8 cellular contexts compared by ENCODE assay signal in the genomic region with DNA sequence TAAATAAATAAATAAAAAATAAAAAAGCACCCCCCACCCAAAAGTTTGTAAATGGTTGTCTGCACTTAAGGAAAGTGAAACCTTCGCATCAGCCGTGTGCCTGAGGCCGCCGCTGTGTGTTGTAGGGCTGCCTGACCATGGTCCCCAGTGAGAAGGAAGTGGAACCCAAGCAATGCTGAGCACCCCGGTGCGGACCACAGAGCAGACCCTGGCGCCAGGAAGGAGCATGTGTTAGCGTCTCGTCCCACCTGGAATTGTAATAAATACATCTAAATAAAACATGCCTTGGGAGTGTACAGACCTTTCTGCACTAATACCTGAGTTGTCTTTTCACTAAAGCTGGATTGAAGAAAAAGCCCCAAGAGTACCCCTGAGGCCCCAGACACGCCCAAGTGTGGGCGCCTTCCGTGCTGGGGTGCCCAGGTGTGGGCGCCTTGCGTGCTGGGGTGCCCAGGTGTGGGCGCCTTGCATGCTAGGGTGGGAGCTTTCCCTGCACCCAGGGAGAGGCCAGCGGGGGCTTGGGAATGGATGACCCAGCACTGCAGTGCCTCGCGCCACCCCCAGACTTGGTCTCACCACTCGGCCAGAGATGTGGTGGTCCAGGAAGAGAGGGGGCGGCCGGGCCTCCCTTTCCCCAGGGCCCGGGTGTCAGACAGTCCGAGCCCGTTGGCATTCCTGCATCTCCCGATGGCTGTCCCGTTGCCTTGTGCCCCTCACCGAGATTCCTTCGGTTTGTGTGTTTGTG. TPM values are rescaled to one million over a fixed set of nuclear protein-coding genes. Genes with fewer than 3 reads are reported as not detected.
DNase-seq lines count a peak whose midpoint lies in the region; ATAC-seq, FAIRE-seq and TF ChIP-seq lines count a peak whose summit lies in the region.

No MANE protein-coding gene starts in this region.

- peaks cover 69% of the 10 kb centered on the region for H3K4me1 Mint-ChIP-seq in activated CD4-positive, alpha-beta memory T cell treated with anti-CD3 and anti-CD28 coated beads, Interleukin-2, amount 10 ng/mL, durations not matched to agents 7 days and 5 days
- peaks cover 49 to 52% of the 10 kb centered on the region in 2 donors for H3K4me1 Mint-ChIP-seq in natural killer cell treated with Interleukin-12 subunit alpha and Interleukin-12 subunit beta and Interleukin-15 and Interleukin-18, amount 100 ng/mL, for 72 hours (ENCODE audit: low read depth in 2 of 2)

- H3K27me3 Mint-ChIP-seq in activated CD4-positive, alpha-beta memory T cell treated with anti-CD3 and anti-CD28 coated beads, Interleukin-2, amount 10 ng/mL, durations not matched to agents 7 days and 5 days: peaks cover 10% of the 10 kb centered on the region
- H3K27me3 Mint-ChIP-seq in natural killer cell treated with Interleukin-12 subunit alpha and Interleukin-12 subunit beta and Interleukin-15 and Interleukin-18, amount 100 ng/mL, for 72 hours: no peaks in the 10 kb centered on the region

- H3K27ac Mint-ChIP-seq in activated CD4-positive, alpha-beta memory T cell treated with anti-CD3 and anti-CD28 coated beads, Interleukin-2, amount 10 ng/mL, durations not matched to agents 7 days and 5 days: peak overlapping the region; percentile 91
- peak overlapping the region; percentile 90 to 97 for H3K27ac Mint-ChIP-seq in natural killer cell treated with Interleukin-12 subunit alpha and Interleukin-12 subunit beta and Interleukin-15 and Interleukin-18, amount 100 ng/mL, for 72 hours

- H3K36me3 Mint-ChIP-seq in activated CD4-positive, alpha-beta memory T cell treated with anti-CD3 and anti-CD28 coated beads, Interleukin-2, amount 10 ng/mL, durations not matched to agents 7 days and 5 days (ENCODE audit: low read depth): peaks cover 17% of the 10 kb centered on the region
- no peaks in the 10 kb centered on the region for H3K36me3 Mint-ChIP-seq in natural killer cell treated with Interleukin-12 subunit alpha and Interleukin-12 subunit beta and Interleukin-15 and Interleukin-18, amount 100 ng/mL, for 72 hours

- DNase-seq in activated CD4-positive, alpha-beta memory T cell treated with anti-CD3 and anti-CD28 coated beads, Interleukin-2, amount 10 ng/mL, durations not matched to agents 7 days and 5 days: no peak
- DNase-seq in natural killer cell treated with Interleukin-12 subunit alpha and Interleukin-12 subunit beta and Interleukin-15 and Interleukin-18, amount 100 ng/mL, for 72 hours (ENCODE audit: low spot score): peak; percentile 58
- DNase-seq in frontal cortex (ENCODE audit: low spot score in 2 of 2): no peak
- DNase-seq in DMS114 treated with DMSO at 0.1 percent for 48 hours (lab: John Stamatoyannopoulos, UW; ENCODE audit: unreplicated experiment): no peak
- DNase-seq in NCI-H510A (lab: John Stamatoyannopoulos, UW): no peak

- H3K9me3 Mint-ChIP-seq in activated CD4-positive, alpha-beta memory T cell treated with anti-CD3 and anti-CD28 coated beads, Interleukin-2, amount 10 ng/mL, durations not matched to agents 7 days and 5 days: peaks cover 7% of the 10 kb centered on the region
- no peaks in the 10 kb centered on the region for H3K9me3 Mint-ChIP-seq in natural killer cell treated with Interleukin-12 subunit alpha and Interleukin-12 subunit beta and Interleukin-15 and Interleukin-18, amount 100 ng/mL, for 72 hours

- TF ChIP-seq CTCF in GM12875 (IDR thresholded peaks at IDR 0.05; ENCODE audit: borderline replicate concordance, insufficient read depth, low read depth, low read length): no peak

- peak overlapping the region; percentile 59 for H3K4me3 ChIP-seq in GM12875 (ENCODE audit: low read depth, low read length)

- CTCF ChIA-PET in activated CD4-positive, alpha-beta memory T cell treated with anti-CD3 and anti-CD28 coated beads, Interleukin-2, amount 10 ng/mL, durations not matched to agents 7 days and 5 days (lab: Charles Lee): interaction anchor here (1.2 to 1.5 kb wide), 3 partner anchors 62 to 105 kb away, joined by 3 to 6 read pairs (median 3); a partner anchor contains a TSS

- ATAC-seq in GM21619 (IDR thresholded peaks at IDR 0.05; ENCODE audit: unreplicated experiment): peak; percentile 39
- no peak for ATAC-seq in natural killer cell treated with Interleukin-12 subunit alpha and Interleukin-12 subunit beta and Interleukin-15 and Interleukin-18, amount 100 ng/mL, for 72 hours
- ATAC-seq in HG02571 (IDR thresholded peaks at IDR 0.05; ENCODE audit: unreplicated experiment): no peak

- peak overlapping the region; percentile 80 for H3K4me3 Mint-ChIP-seq in activated CD4-positive, alpha-beta memory T cell treated with anti-CD3 and anti-CD28 coated beads, Interleukin-2, amount 10 ng/mL, durations not matched to agents 7 days and 5 days
- peak overlapping the region; percentile 94 for H3K4me3 Mint-ChIP-seq in natural killer cell treated with Interleukin-12 subunit alpha and Interleukin-12 subunit beta and Interleukin-15 and Interleukin-18, amount 100 ng/mL, for 72 hours

- POLR2A ChIA-PET in activated CD4-positive, alpha-beta memory T cell treated with anti-CD3 and anti-CD28 coated beads, Interleukin-2, amount 10 ng/mL, durations not matched to agents 7 days and 5 days (lab: Charles Lee): interaction anchor here (1.0 to 1.8 kb wide), 4 partner anchors 12 to 79 kb away, joined by 3 to 11 read pairs (median 6); a partner anchor contains a TSS

- FAIRE-seq in frontal cortex (lab: Jason Lieb, UNC): no peak

RNA-seq across cellular contexts. Expression of a gene that starts 33.7 kb away (rescaled TPM):
- not detected for total RNA-seq in activated CD4-positive, alpha-beta memory T cell treated with anti-CD3 and anti-CD28 coated beads, Interleukin-2, amount 10 ng/mL, durations not matched to agents 7 days and 5 days
- total RNA-seq in natural killer cell treated with Interleukin-12 subunit alpha and Interleukin-12 subunit beta and Interleukin-15 and Interleukin-18, amount 100 ng/mL, for 72 hours: not detected
- total RNA-seq in frontal cortex: not detected

RNA-seq across cellular contexts. Expression of a gene that starts 33.9 kb away (rescaled TPM):
- total RNA-seq in activated CD4-positive, alpha-beta memory T cell treated with anti-CD3 and anti-CD28 coated beads, Interleukin-2, amount 10 ng/mL, durations not matched to agents 7 days and 5 days: 10 to 100 TPM; 50.7 to 54.9 TPM
- total RNA-seq in natural killer cell treated with Interleukin-12 subunit alpha and Interleukin-12 subunit beta and Interleukin-15 and Interleukin-18, amount 100 ng/mL, for 72 hours: 100 to 1,000 TPM in 1 of 2 donors, 10 to 100 TPM in 1; 62.4 to 116 TPM
- 50.1 TPM for total RNA-seq in frontal cortex
